Comparison of ENCODE assay signal across 12 cellular contexts in the genomic region with DNA sequence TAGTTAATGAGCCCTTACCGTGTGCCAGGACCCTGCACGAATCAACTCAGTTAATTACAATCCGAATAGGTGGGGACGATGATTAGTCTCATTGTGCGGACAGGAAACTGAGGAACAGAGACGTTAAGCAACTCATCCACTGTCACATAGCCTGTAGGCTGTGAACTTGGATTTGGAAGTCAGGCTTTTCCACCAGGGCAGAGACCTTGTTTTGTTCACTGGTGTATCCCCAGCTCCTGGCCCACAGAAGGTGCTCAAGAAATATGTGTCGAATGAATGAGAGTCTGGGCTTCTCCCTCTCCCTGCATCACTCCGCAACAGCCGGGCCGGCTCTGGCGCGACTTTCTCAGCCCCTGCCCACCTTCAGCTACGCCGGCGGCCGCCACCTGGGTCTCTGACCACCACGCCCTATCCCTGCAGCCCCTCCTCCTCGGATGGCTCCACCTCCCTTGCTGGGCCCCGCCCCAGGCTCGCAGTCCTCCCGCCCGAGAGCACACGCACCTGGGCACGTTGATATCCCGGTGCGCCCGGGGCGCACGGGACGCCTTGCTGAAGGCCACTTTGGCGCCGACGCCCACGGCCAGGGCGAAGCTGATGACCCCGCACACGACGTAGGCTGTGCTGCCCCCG. TPM values are rescaled to one million over a fixed set of nuclear protein-coding genes. Genes with fewer than 3 reads are reported as not detected.
DNase-seq lines count a peak whose midpoint lies in the region; ATAC-seq, FAIRE-seq and TF ChIP-seq lines count a peak whose summit lies in the region.
"Had no signal": no experiment of that assay in that cellular context is flagged by ENCODE, and none has a peak within 500 bp of the region (broad histone marks: within the 10 kb centered on the region; RNA-seq: fewer than 3 reads in every experiment).

No MANE protein-coding gene starts in this region.

- no peaks in the 10 kb centered on the region for H3K9me3 Mint-ChIP-seq in activated T-helper 17 cell treated with anti-CD3 and anti-CD28 coated beads, Interleukin-2, amount 50 U/mL, for 72 hours

- ATAC-seq in activated T-helper 17 cell treated with anti-CD3 and anti-CD28 coated beads, Interleukin-2, amount 50 U/mL, for 72 hours (replicated peaks) = peak; percentile 42
- peak; percentile 60 for ATAC-seq in mucosa of descending colon
- ATAC-seq: sciatic nerve had no signal

- peaks cover 11% of the 10 kb centered on the region for H3K36me3 Mint-ChIP-seq in activated T-helper 17 cell treated with anti-CD3 and anti-CD28 coated beads, Interleukin-2, amount 50 U/mL, for 72 hours (ENCODE audit: low read depth)

- no peak for TF ChIP-seq POLR2A in GM12891 (IDR thresholded peaks at IDR 0.05; ENCODE audit: low read depth, low read length)

- no peak overlapping the region for H3K27ac Mint-ChIP-seq in activated T-helper 17 cell treated with anti-CD3 and anti-CD28 coated beads, Interleukin-2, amount 50 U/mL, for 72 hours

- FAIRE-seq in GM12891 (lab: Jason Lieb, UNC) = no peak

- peaks cover 88% of the 10 kb centered on the region for H3K27me3 ChIP-seq in HUES64 (ENCODE audit: insufficient read depth, low read length)

- no peaks in the 10 kb centered on the region for H3K36me3 ChIP-seq in HUES64 (ENCODE audit: insufficient read depth, low read length)
- H3K36me3 ChIP-seq in mucosa of descending colon (ENCODE audit: low read depth) = no peaks in the 10 kb centered on the region

- H3K9ac ChIP-seq in HUES64 (ENCODE audit: low read depth, low read length) = no peak overlapping the region

- WGBS in HUES64 = 3% methylated on average over 39 of the region's 39 CpGs

- H3K4me3 Mint-ChIP-seq in activated T-helper 17 cell treated with anti-CD3 and anti-CD28 coated beads, Interleukin-2, amount 50 U/mL, for 72 hours = peak overlapping the region; percentile 20

- H3K4me1 Mint-ChIP-seq in activated T-helper 17 cell treated with anti-CD3 and anti-CD28 coated beads, Interleukin-2, amount 50 U/mL, for 72 hours = peaks cover 10% of the 10 kb centered on the region

- intact Hi-C loops in mucosa of descending colon (cut with DNase I, micrococcal nuclease) = no loop called here

- DNase-seq in DMS53 (lab: John Stamatoyannopoulos, UW) (peak; percentile 81), DMS53 treated with DMSO at 0.1 percent for 48 hours (lab: John Stamatoyannopoulos, UW; ENCODE audit: unreplicated experiment) (no peak), mucosa of descending colon (peak in 1 of 3 donors; percentile 56), GM12891 (ENCODE audit: insufficient read length, low spot score) (no peak), CD1c-positive myeloid dendritic cell (ENCODE audit: extremely low spot score) (no peak), HCEC 1CT (no peak)
- DNase-seq: 8988T had no signal

- no peak for TF ChIP-seq CTCF in mucosa of descending colon (IDR thresholded peaks at IDR 0.05)

- peaks cover 53% of the 10 kb centered on the region for H3K27me3 Mint-ChIP-seq in activated T-helper 17 cell treated with anti-CD3 and anti-CD28 coated beads, Interleukin-2, amount 50 U/mL, for 72 hours

- H3K4me3 ChIP-seq in HUES64 (ENCODE audit: low read length) = peak overlapping the region; percentile 62
- no peak overlapping the region for H3K4me3 ChIP-seq in mucosa of descending colon

- H3K4me1 ChIP-seq in HUES64 (ENCODE audit: insufficient read depth, low read length) (peaks cover 5% of the 10 kb centered on the region; the same call in 1 of the 2 replicates), mucosa of descending colon (ENCODE audit: low read depth) (peaks cover 6% of the 10 kb centered on the region)

- H3K27ac ChIP-seq in HUES64 (ENCODE audit: low read depth, low read length) = no peak overlapping the region
- H3K27ac ChIP-seq: VCaP had no signal

- no peaks in the 10 kb centered on the region for H3K9me3 ChIP-seq in HUES64 (ENCODE audit: insufficient read depth, low read depth, low read length)
- H3K9me3 ChIP-seq in mucosa of descending colon = no peaks in the 10 kb centered on the region

TF ChIP-seq in GM12891, 5 proteins besides CTCF, POLR2A, EP300 and RAD21:
- TF ChIP-seq POU2F2 (IDR thresholded peaks at IDR 0.05; ENCODE audit: low read depth, low read length) = no peak
- TF ChIP-seq SPI1 (IDR thresholded peaks at IDR 0.05; ENCODE audit: low read depth, low read length) = no peak
- no peak for TF ChIP-seq PAX5 (IDR thresholded peaks at IDR 0.05; ENCODE audit: insufficient read depth, low read length, severe bottlenecking)
- TF ChIP-seq POLR2AphosphoS5 (IDR thresholded peaks at IDR 0.05; ENCODE audit: low read depth, low read length) = no peak
- TF ChIP-seq TAF1 (IDR thresholded peaks at IDR 0.05; ENCODE audit: low read depth, low read length) = no peak
TF ChIP-seq in GM12891: peak in this region for 0.

RNA-seq across cellular contexts. Expression of gene SHISA7, which starts 1.3 kb away (rescaled TPM):
- polyA plus RNA-seq in HUES64 (2013, experiment 1 of 2) = 0.15 TPM
- 0.32 TPM for polyA plus RNA-seq in HUES64 (2013, experiment 2 of 2)
- total RNA-seq in activated T-helper 17 cell treated with anti-CD3 and anti-CD28 coated beads, Interleukin-2, amount 50 U/mL, for 72 hours = under 1 TPM in 1 of 2 donors, not detected in 1; 0.11 TPM
- under 1 TPM in 1 of 3 donors, not detected in 2; 0.35 TPM for total RNA-seq in mucosa of descending colon
- not detected for polyA plus RNA-seq in GM12891 (2012; ENCODE audit: low read depth, missing spikeins)
- total RNA-seq: lung microvascular endothelial cell had no signal

RNA-seq across cellular contexts. Expression of gene ISOC2, which starts 19.6 kb away (rescaled TPM):
- polyA plus RNA-seq in HUES64 (2013, experiment 1 of 2) = 54.9 TPM
- polyA plus RNA-seq in HUES64 (2013, experiment 2 of 2) = 52.0 TPM
- 10 to 100 TPM; 21.2 to 39.5 TPM for total RNA-seq in activated T-helper 17 cell treated with anti-CD3 and anti-CD28 coated beads, Interleukin-2, amount 50 U/mL, for 72 hours
- 10 to 100 TPM; 65.8 to 88.4 (median 86.9) TPM for total RNA-seq in mucosa of descending colon
- 47.2 TPM for polyA plus RNA-seq in GM12891 (2012; ENCODE audit: low read depth, missing spikeins)

RNA-seq across cellular contexts. Expression of gene C19orf85, which starts 22.7 kb away (rescaled TPM):
- 2.3 TPM for polyA plus RNA-seq in HUES64 (2013, experiment 1 of 2)
- 2.0 TPM for polyA plus RNA-seq in HUES64 (2013, experiment 2 of 2)
- total RNA-seq in activated T-helper 17 cell treated with anti-CD3 and anti-CD28 coated beads, Interleukin-2, amount 50 U/mL, for 72 hours = not detected
- total RNA-seq in mucosa of descending colon = not detected
- polyA plus RNA-seq in GM12891 (2012; ENCODE audit: low read depth, missing spikeins) = not detected
- total RNA-seq: lung microvascular endothelial cell, sciatic nerve had no signal

RNA-seq across cellular contexts. Expression of gene UBE2S, which starts 34.2 kb away (rescaled TPM):
- 234 TPM for polyA plus RNA-seq in HUES64 (2013, experiment 1 of 2)
- polyA plus RNA-seq in HUES64 (2013, experiment 2 of 2) = 243 TPM
- 100 to 1,000 TPM; 183 to 343 TPM for total RNA-seq in activated T-helper 17 cell treated with anti-CD3 and anti-CD28 coated beads, Interleukin-2, amount 50 U/mL, for 72 hours
- 10 to 100 TPM; 14.0 to 41.6 (median 23.0) TPM for total RNA-seq in mucosa of descending colon
- 43.0 TPM for polyA plus RNA-seq in GM12891 (2012; ENCODE audit: low read depth, missing spikeins)

RNA-seq across cellular contexts. Expression of gene ZNF628, which starts 34.6 kb away (rescaled TPM):
- 10.1 TPM for polyA plus RNA-seq in HUES64 (2013, experiment 1 of 2)
- 10.2 TPM for polyA plus RNA-seq in HUES64 (2013, experiment 2 of 2)
- 10 to 100 TPM; 11.1 to 11.3 TPM for total RNA-seq in activated T-helper 17 cell treated with anti-CD3 and anti-CD28 coated beads, Interleukin-2, amount 50 U/mL, for 72 hours
- 10 to 100 TPM in 1 of 3 donors, 1 to 10 TPM in 2; 6.8 to 11.1 (median 7.9) TPM for total RNA-seq in mucosa of descending colon
- 5.0 TPM for polyA plus RNA-seq in GM12891 (2012; ENCODE audit: low read depth, missing spikeins)
